19 cellular contexts compared by ENCODE assay signal in the genomic region with DNA sequence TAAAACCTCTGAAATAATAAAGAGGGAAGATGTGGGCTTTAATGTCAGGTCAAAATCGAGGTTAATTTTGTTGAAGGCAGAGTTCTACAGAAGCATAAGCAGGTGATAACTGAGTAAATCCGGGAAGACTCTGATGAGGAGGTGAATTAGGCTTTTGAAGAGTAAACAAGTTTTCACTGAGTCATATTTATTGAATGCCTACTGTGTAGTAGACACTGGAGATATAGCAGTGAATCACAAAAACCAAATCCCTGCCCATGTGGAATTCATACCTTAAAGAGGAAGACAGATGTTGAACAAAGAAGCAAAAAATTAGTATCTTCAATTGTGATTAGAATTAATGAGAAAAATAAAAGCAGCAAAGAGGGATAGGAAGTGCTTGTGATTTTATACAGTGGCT. TPM values are rescaled to one million over a fixed set of nuclear protein-coding genes. Genes with fewer than 3 reads are reported as not detected.
"Had no signal": no experiment of that assay in that cellular context is flagged by ENCODE, and none has a peak within 500 bp of the region (broad histone marks: within the 10 kb centered on the region; RNA-seq: fewer than 3 reads in every experiment).

No MANE protein-coding gene starts in this region.

- FAIRE-seq: islet of Langerhans had no signal

- H3K9me3 ChIP-seq: esophagus squamous epithelium, psoas muscle had no signal

- DNase-seq: activated CD4-positive, alpha-beta T cell treated with anti-CD3 and anti-CD28 coated beads, Interleukin-2, amount 50 U/mL, for 48 hours; activated CD4-positive, CD25-positive, alpha-beta regulatory T cell treated with anti-CD3 and anti-CD28 coated beads, Interleukin-2, amount 50 U/mL, for 72 hours; activated CD8-positive, alpha-beta memory T cell treated with anti-CD3 and anti-CD28 coated beads, Interleukin-2, amount 10 ng/mL, durations not matched to agents 7 days and 5 days; activated gamma-delta T cell; activated naive CD8-positive, alpha-beta T cell treated with anti-CD3 and anti-CD28 coated beads for 36 hours; activated T-cell treated with anti-CD3 and anti-CD28 coated beads, Interleukin-2, amount 50 U/mL, for 4 hours; anterior cingulate cortex; dorsolateral prefrontal cortex; esophagus squamous epithelium; foreskin melanocyte; head of caudate nucleus; left lung; mesenchymal stem cell; psoas muscle; stimulated activated CD4-positive, alpha-beta T cell treated with anti-CD3 and anti-CD28 coated beads, Interleukin-2, amount 100 ng/mL, for 48 hours; stimulated activated naive CD4-positive, alpha-beta T cell treated with Interleukin-2 at 50 U/mL for 16 hours had no signal

- H3K4me3 ChIP-seq: dorsolateral prefrontal cortex, esophagus squamous epithelium, left lung, psoas muscle had no signal

- H3K27ac ChIP-seq: dorsolateral prefrontal cortex, esophagus squamous epithelium, left lung, psoas muscle had no signal

- ATAC-seq: activated CD8-positive, alpha-beta memory T cell treated with anti-CD3 and anti-CD28 coated beads, Interleukin-2, amount 10 ng/mL, durations not matched to agents 7 days and 5 days; activated T-cell treated with anti-CD3 and anti-CD28 coated beads, Interleukin-2, amount 50 U/mL, for 4 hours; left lung; psoas muscle had no signal

- H3K36me3 ChIP-seq: esophagus squamous epithelium, left lung had no signal

- H3K27me3 ChIP-seq: dorsolateral prefrontal cortex, esophagus squamous epithelium, left lung had no signal

- H3K4me1 ChIP-seq: esophagus squamous epithelium, left lung, psoas muscle had no signal

RNA-seq across cellular contexts. Expression of gene BHLHE41, which starts 46.9 kb away (rescaled TPM):
- total RNA-seq: activated CD8-positive, alpha-beta memory T cell treated with anti-CD3 and anti-CD28 coated beads, Interleukin-2, amount 10 ng/mL, durations not matched to agents 7 days and 5 days; activated naive CD8-positive, alpha-beta T cell treated with anti-CD3 and anti-CD28 coated beads for 36 hours; T-helper 2 cell treated with Interferon-gamma antibody and Interleukin-4, amounts not matched to agents 100 ng/mL and 5 ng/mL, for 36 hours had no signal
- polyA plus RNA-seq: neural cell had no signal
